In the genomic region with DNA sequence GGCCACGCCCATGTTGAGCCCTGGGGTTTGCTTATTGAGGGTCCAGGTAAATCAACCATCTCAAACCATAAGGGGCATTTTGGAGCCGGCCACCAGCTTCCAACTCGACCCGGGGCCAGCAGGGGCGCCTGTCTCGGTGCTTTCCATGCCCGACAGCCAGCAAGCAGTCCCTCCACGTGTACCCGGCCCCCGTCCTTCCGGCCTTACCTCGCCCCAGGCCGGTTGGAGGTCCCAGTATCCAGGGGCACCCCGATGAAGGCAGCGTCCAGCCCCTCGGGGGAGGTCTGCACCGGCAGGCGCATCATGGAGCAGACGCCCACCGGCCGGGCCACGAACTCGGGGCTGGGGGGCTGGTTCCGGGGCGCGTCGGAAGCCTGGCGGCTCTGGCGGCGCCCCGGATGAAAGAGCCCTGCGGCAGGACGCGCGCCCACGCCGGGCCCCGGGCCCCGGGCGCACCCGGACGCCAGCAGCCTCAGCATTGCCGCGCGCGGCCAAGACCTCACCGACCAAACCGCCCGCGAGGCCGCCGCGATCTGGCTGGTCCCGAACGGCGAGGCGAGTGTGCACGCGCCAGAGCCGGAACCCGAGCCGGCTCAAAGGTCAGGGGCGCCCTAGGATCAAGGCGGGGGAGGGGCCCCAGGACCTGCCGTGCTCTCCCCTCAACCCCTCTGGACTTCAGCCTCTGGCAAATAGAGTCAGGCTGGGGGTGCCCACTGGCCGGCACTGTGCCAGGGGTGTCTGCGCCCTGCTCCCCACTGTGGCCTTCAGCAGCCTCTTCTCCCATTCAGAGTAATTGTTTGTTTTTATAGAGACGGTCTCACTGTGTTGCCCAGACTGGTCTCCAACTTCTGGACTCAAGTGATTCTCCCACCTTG, we compare ENCODE assay signal across 8 cellular contexts. TPM values are rescaled to one million over a fixed set of nuclear protein-coding genes. Genes with fewer than 3 reads are reported as not detected.
DNase-seq lines count a peak whose midpoint lies in the region; ATAC-seq and TF ChIP-seq lines count a peak whose summit lies in the region.

TSS of gene AGMAT (minus strand) at position 563 of the 875 bp plus-strand sequence. CDS start at position 479, 84 bp downstream.

- no peaks in the 10 kb centered on the region for H3K27me3 ChIP-seq in CD4-positive, CD25-positive, alpha-beta regulatory T cell (ENCODE audit: control insufficient read depth, insufficient read depth, low read length)
- H3K27me3 ChIP-seq in ovary = no peaks in the 10 kb centered on the region
- H3K27me3 ChIP-seq in aorta (ENCODE audit: control insufficient read depth in 1 of 2, insufficient read depth in 2 of 2, low read length in 1 of 2) = no peaks in the 10 kb centered on the region

- peak within 1 kb of the TSS; percentile 37 for H3K4me3 ChIP-seq in CD4-positive, CD25-positive, alpha-beta regulatory T cell (ENCODE audit: low read depth, low read length)
- H3K4me3 ChIP-seq in fibroblast of the aortic adventitia (ENCODE audit: low read depth, low read length) (peak within 1 kb of the TSS; percentile 39), ovary (peak within 1 kb of the TSS; percentile 48), aorta (ENCODE audit: low read length in 2 of 2) (peak within 1 kb of the TSS in 1 of 2 donors; percentile 51)

- no peak for TF ChIP-seq EP300 in ovary (IDR thresholded peaks at IDR 0.05)

- H3K4me3 Mint-ChIP-seq in CD4-positive, CD25-positive, alpha-beta regulatory T cell = peak within 1 kb of the TSS; percentile 84 to 92 (median 91)
- H3K4me3 Mint-ChIP-seq in activated T-cell treated with anti-CD3 and anti-CD28 coated beads, Interleukin-2, amount 50 U/mL, for 24 hours = peak within 1 kb of the TSS; percentile 84

- intact Hi-C loops in ovary (cut with DNase I) (no loop called here), aorta (cut with DNase I) (no loop called here)

- peak within 1 kb of the TSS; percentile 66 for H3K27ac ChIP-seq in CD4-positive, CD25-positive, alpha-beta regulatory T cell (ENCODE audit: insufficient read depth, low read length, poor library complexity, severe bottlenecking)
- H3K27ac ChIP-seq in ovary (no peak within 1 kb of the TSS), aorta (ENCODE audit: low read depth in 1 of 2, low read length in 2 of 2) (no peak within 1 kb of the TSS)

- no peaks in the 10 kb centered on the region for H3K9me3 Mint-ChIP-seq in CD4-positive, CD25-positive, alpha-beta regulatory T cell
- H3K9me3 Mint-ChIP-seq in activated T-cell treated with anti-CD3 and anti-CD28 coated beads, Interleukin-2, amount 50 U/mL, for 24 hours = peaks cover 4% of the 10 kb centered on the region

- peak; percentile 75 to 79 for ATAC-seq in CD4-positive, CD25-positive, alpha-beta regulatory T cell (ENCODE audit: low read depth in 2 of 2)
- ATAC-seq in GM19463 (IDR thresholded peaks at IDR 0.05; ENCODE audit: unreplicated experiment) = peak; percentile 58
- ATAC-seq in aorta (ENCODE audit: low FRiP score) = peak; percentile 62

- no peaks in the 10 kb centered on the region for H3K9me3 ChIP-seq in CD4-positive, CD25-positive, alpha-beta regulatory T cell (ENCODE audit: control insufficient read depth in 2 of 2, low read length in 2 of 2)
- H3K9me3 ChIP-seq in ovary (no peaks in the 10 kb centered on the region), aorta (ENCODE audit: control insufficient read depth, low read length) (no peaks in the 10 kb centered on the region)

- H3K27me3 Mint-ChIP-seq in CD4-positive, CD25-positive, alpha-beta regulatory T cell = no peaks in the 10 kb centered on the region
- no peaks in the 10 kb centered on the region for H3K27me3 Mint-ChIP-seq in activated T-cell treated with anti-CD3 and anti-CD28 coated beads, Interleukin-2, amount 50 U/mL, for 24 hours

- WGBS in ovary, 3 donors = 2 to 8% (median 4%) methylated on average over 16 to 68 of the region's 68 CpGs
- 1 to 3% methylated on average over 28 to 68 of the region's 68 CpGs for WGBS in aorta, 2 donors

- H3K36me3 Mint-ChIP-seq in CD4-positive, CD25-positive, alpha-beta regulatory T cell = peaks cover 20% of the 10 kb centered on the region
- H3K36me3 Mint-ChIP-seq in activated T-cell treated with anti-CD3 and anti-CD28 coated beads, Interleukin-2, amount 50 U/mL, for 24 hours (ENCODE audit: low read depth) = peaks cover 54% of the 10 kb centered on the region

- DNase-seq in CD4-positive, CD25-positive, alpha-beta regulatory T cell = peak; percentile 16 to 80 (median 58)
- DNase-seq in NCI-H460 (ENCODE audit: extremely low read depth, low read depth) (peak; percentile 23), fibroblast of the aortic adventitia (ENCODE audit: low read depth) (no peak), ovary (peak in 3 of 5 donors; percentile 29 to 66 (median 47)), aorta (peak; percentile 56 to 80), mesenteric fat pad (ENCODE audit: low spot score) (no peak)
- DNase-seq in activated T-cell treated with anti-CD3 and anti-CD28 coated beads, Interleukin-2, amount 50 U/mL, for 24 hours = peak; percentile 87

- peaks cover 10 to 48% (median 17%) of the 10 kb centered on the region in 4 donors for H3K4me1 Mint-ChIP-seq in CD4-positive, CD25-positive, alpha-beta regulatory T cell
- H3K4me1 Mint-ChIP-seq in activated T-cell treated with anti-CD3 and anti-CD28 coated beads, Interleukin-2, amount 50 U/mL, for 24 hours (ENCODE audit: low read depth) = peaks cover 29% of the 10 kb centered on the region

- H3K27ac Mint-ChIP-seq in CD4-positive, CD25-positive, alpha-beta regulatory T cell = peak within 1 kb of the TSS; percentile 81 to 91 (median 87)
- peak within 1 kb of the TSS; percentile 90 for H3K27ac Mint-ChIP-seq in activated T-cell treated with anti-CD3 and anti-CD28 coated beads, Interleukin-2, amount 50 U/mL, for 24 hours

- TF ChIP-seq CTCF in fibroblast of the aortic adventitia (IDR thresholded peaks at IDR 0.05; ENCODE audit: insufficient read depth, low read length) = peak; percentile 41
- TF ChIP-seq CTCF in ovary (IDR thresholded peaks at IDR 0.05) = no peak

- H3K4me1 ChIP-seq in CD4-positive, CD25-positive, alpha-beta regulatory T cell (ENCODE audit: control insufficient read depth, insufficient read depth, low read length, poor library complexity, severe bottlenecking) = peaks cover 41% of the 10 kb centered on the region
- peaks cover 2% of the 10 kb centered on the region for H3K4me1 ChIP-seq in ovary (ENCODE audit: insufficient read depth)
- H3K4me1 ChIP-seq in aorta (ENCODE audit: control insufficient read depth in 1 of 2, insufficient read depth in 2 of 2, low read length in 2 of 2) = no peaks in the 10 kb centered on the region

- TF ChIP-seq POLR2A in ovary (IDR thresholded peaks at IDR 0.05) = no peak

- peaks cover 3% of the 10 kb centered on the region for H3K36me3 ChIP-seq in CD4-positive, CD25-positive, alpha-beta regulatory T cell (ENCODE audit: control insufficient read depth, insufficient read depth, low read length)
- H3K36me3 ChIP-seq in ovary (no peaks in the 10 kb centered on the region), aorta (ENCODE audit: control insufficient read depth in 1 of 2, insufficient read depth in 2 of 2, low read length in 1 of 2) (no peaks in the 10 kb centered on the region)

RNA-seq across cellular contexts. Expression of gene AGMAT, which starts in this region (rescaled TPM):
- total RNA-seq in CD4-positive, CD25-positive, alpha-beta regulatory T cell = 8.9 TPM
- 10 to 100 TPM in 3 of 4 donors, 1 to 10 TPM in 1; 9.1 to 12.7 (median 11.6) TPM for polyA plus RNA-seq in CD4-positive, CD25-positive, alpha-beta regulatory T cell
- 4.0 and 4.2 TPM in 2 replicates for total RNA-seq in NCI-H460 (2014; rRNA removed; shearing (Covaris generic))
- 7.0 and 7.5 TPM in 2 replicates for polyA plus RNA-seq in NCI-H460 (2014; cell fraction: nucleus; rRNA removed)
- total RNA-seq in fibroblast of the aortic adventitia (ENCODE audit: low replicate concordance) = 0.16 and 1.4 TPM in 2 replicates
- under 1 TPM in 3 of 7 donors, not detected in 4; 0.30 to 0.31 (median 0.30) TPM for total RNA-seq in ovary
- polyA plus RNA-seq in ovary = 1 to 10 TPM in 1 of 2 donors, under 1 TPM in 1; 0.08 to 1.5 TPM
- under 1 TPM; 0.13 to 0.18 TPM for total RNA-seq in aorta
- 1 to 10 TPM in 1 of 2 donors, under 1 TPM in 1; 0.13 to 1.4 TPM for polyA plus RNA-seq in aorta
- total RNA-seq in mesenteric fat pad = 0.58 TPM

Comparison
In these comparisons a context has a peak if more than half of its experiments do, and no peak if none do; other contexts are left out.
1. RNA of gene AGMAT (polyA plus RNA-seq): 9.1 to 12.7 TPM in CD4-positive, CD25-positive, alpha-beta regulatory T cell; 0.08 to 1.5 TPM in ovary and 0.13 to 1.4 TPM in aorta; every median in the first group is over 4 times any median in the second.
2. DNase-seq: peak in CD4-positive, CD25-positive, alpha-beta regulatory T cell (3 of 3), NCI-H460 (single experiment), activated T-cell treated with anti-CD3 and anti-CD28 coated beads, Interleukin-2, amount 50 U/mL, for 24 hours (single experiment), ovary (3 of 5) and aorta (2 of 2); none in fibroblast of the aortic adventitia (single experiment) and mesenteric fat pad (single experiment).
3. Peak in every context shown above with its lines, with median percentiles within 50 percentile points of each other: ATAC-seq.